ENCODE assay signal across 10 cellular contexts in the genomic region with DNA sequence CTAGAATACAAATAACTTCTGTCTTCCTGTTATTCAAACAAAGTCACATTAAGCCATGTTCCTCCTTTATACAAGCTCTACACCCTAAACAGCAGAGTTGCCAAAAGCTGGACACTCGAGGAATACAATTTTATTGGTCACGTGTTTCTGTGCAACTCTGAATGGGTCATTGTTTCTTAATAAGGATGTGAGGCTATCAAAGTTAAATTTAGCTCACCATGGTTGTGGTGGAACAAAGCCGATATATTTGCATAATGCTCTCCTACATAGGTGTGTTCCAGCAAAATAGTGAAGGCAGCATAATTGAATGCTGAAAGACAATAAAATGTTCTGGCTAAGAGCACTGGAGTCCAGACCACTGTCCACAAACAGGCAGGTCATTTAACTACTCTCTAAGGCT. TPM values are rescaled to one million over a fixed set of nuclear protein-coding genes. Genes with fewer than 3 reads are reported as not detected.
DNase-seq lines count a peak whose midpoint lies in the region; ATAC-seq and TF ChIP-seq lines count a peak whose summit lies in the region.
"Had no signal": no experiment of that assay in that cellular context is flagged by ENCODE, and none has a peak within 500 bp of the region (broad histone marks: within the 10 kb centered on the region; RNA-seq: fewer than 3 reads in every experiment).

No MANE protein-coding gene starts in this region.

- no peaks in the 10 kb centered on the region for H3K9me3 ChIP-seq in Peyer's patch
- H3K9me3 ChIP-seq: esophagus squamous epithelium, suprapubic skin had no signal

- no peak for TF ChIP-seq POLR2A in Peyer's patch (IDR thresholded peaks at IDR 0.05)

- H3K27me3 ChIP-seq in Peyer's patch = no peaks in the 10 kb centered on the region
- H3K27me3 ChIP-seq in dorsolateral prefrontal cortex = no peaks in the 10 kb centered on the region
- H3K27me3 ChIP-seq: esophagus squamous epithelium, suprapubic skin had no signal

- no peak for TF ChIP-seq CTCF in GM13977 (IDR thresholded peaks at IDR 0.05; ENCODE audit: extremely low read depth, insufficient read depth, missing control alignments)
- no peak for TF ChIP-seq CTCF in Peyer's patch (IDR thresholded peaks at IDR 0.05)
- no peak for TF ChIP-seq CTCF in dorsolateral prefrontal cortex (IDR thresholded peaks at IDR 0.05 in 54 of 56, conservative IDR thresholded peaks at IDR 0.05 in 2 of 56; ENCODE audit: low read depth in 1 of 56, partially characterized antibody in 56 of 56)

- ATAC-seq in GM21526 (IDR thresholded peaks at IDR 0.05; ENCODE audit: low FRiP score, unreplicated experiment) (peak; percentile 55), HG03520 (IDR thresholded peaks at IDR 0.05; ENCODE audit: unreplicated experiment) (peak; percentile 64)

- H3K4me3 ChIP-seq in Peyer's patch = no peak overlapping the region
- no peak overlapping the region for H3K4me3 ChIP-seq in dorsolateral prefrontal cortex
- H3K4me3 ChIP-seq: esophagus squamous epithelium, suprapubic skin had no signal

- intact Hi-C loops in dorsolateral prefrontal cortex (cut with DNase I) = no loop called here

- H3K36me3 ChIP-seq in Peyer's patch = no peaks in the 10 kb centered on the region
- H3K36me3 ChIP-seq: esophagus squamous epithelium, suprapubic skin had no signal

- in situ Hi-C loops in GM13977 (cut with MboI; ENCODE audit: low pct_unique_long_range_greater_than_20kb, low sequenced_read_pairs, unreplicated experiment) = no loop called here

- no peak overlapping the region for H3K27ac ChIP-seq in Peyer's patch
- H3K27ac ChIP-seq in dorsolateral prefrontal cortex = no peak overlapping the region
- H3K27ac ChIP-seq: esophagus squamous epithelium, suprapubic skin had no signal

- DNase-seq in GM13977 (ENCODE audit: low spot score) (peak; percentile 59), foreskin melanocyte (peak; percentile 78), Peyer's patch (no peak), cerebellar nuclear complex (lab: John Stamatoyannopoulos, UW) (no peak), HuH-7.5 (ENCODE audit: low spot score) (no peak), dorsolateral prefrontal cortex (no peak)
- DNase-seq: esophagus squamous epithelium had no signal

- peaks cover 0 to 3% (median 0%) of the 10 kb centered on the region in 4 donors for H3K4me1 ChIP-seq in Peyer's patch
- H3K4me1 ChIP-seq: esophagus squamous epithelium had no signal

RNA-seq across cellular contexts. Expression of a gene that starts 36.9 kb away (rescaled TPM):
- 100 to 1,000 TPM in 2 of 4 donors, 10 to 100 TPM in 2; 59.4 to 151 (median 96.8) TPM for total RNA-seq in Peyer's patch
- total RNA-seq in dorsolateral prefrontal cortex = 10 to 100 TPM in 98 of 120 experiments, 1 to 10 TPM in 22; 7.5 to 21.7 (median 12.5) TPM

Comparison
In these comparisons a context has a peak if more than half of its experiments do, and no peak if none do; other contexts are left out.
1. DNase-seq: peak in GM13977 (single experiment) and foreskin melanocyte (single experiment); none in Peyer's patch (0 of 3), cerebellar nuclear complex (0 of 2), HuH-7.5 (single experiment) and dorsolateral prefrontal cortex (0 of 10).